ENCODE assay signal across 29 cellular contexts in the genomic region with DNA sequence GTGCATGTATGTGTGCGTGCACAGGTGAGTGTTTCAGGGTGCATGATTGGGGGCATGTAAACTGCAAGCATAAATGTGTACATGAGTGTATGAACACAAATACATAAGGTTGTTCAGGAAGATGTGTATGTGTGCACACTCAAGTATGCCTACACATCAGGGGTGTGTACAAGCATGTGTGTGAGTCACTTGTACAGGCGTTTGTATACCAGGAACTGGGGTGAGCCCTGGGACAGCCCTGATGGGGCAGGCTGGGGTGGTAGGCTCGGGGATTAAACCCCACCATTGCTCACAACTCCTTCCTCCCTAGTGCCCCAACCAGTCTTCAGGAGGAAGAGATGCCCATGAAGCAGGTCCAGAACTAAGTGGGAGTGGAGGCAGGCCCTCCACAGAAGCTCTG. TPM values are rescaled to one million over a fixed set of nuclear protein-coding genes. Genes with fewer than 3 reads are reported as not detected.
"Had no signal": no experiment of that assay in that cellular context is flagged by ENCODE, and none has a peak within 500 bp of the region (broad histone marks: within the 10 kb centered on the region; RNA-seq: fewer than 3 reads in every experiment).

No MANE protein-coding gene starts in this region.

- H3K36me3 Mint-ChIP-seq: mesothelial cell of epicardium; naive B cell; natural killer cell treated with Interleukin-12 subunit alpha and Interleukin-12 subunit beta and Interleukin-15 and Interleukin-18, amount 100 ng/mL, for 72 hours; stimulated activated effector memory CD8-positive, alpha-beta T cell treated with anti-CD3 and anti-CD28 coated beads, Interleukin-12 subunit alpha, Interleukin-12 subunit beta, amount 100 ng/mL, for 72 hours had no signal

- DNase-seq: dermis blood vessel endothelial cell; effector memory CD4-positive, alpha-beta T cell; foreskin fibroblast; heart left ventricle; left cardiac atrium; left lung; mesenchymal stem cell; mucosa of descending colon; naive B cell; stimulated activated CD4-positive, alpha-beta T cell treated with anti-CD3 and anti-CD28 coated beads, Interleukin-2, amount 100 ng/mL, for 24 hours; stimulated activated CD4-positive, alpha-beta T cell treated with anti-CD3 and anti-CD28 coated beads, Interleukin-4, amount 100 ng/mL, for 24 hours; stimulated activated naive CD4-positive, alpha-beta T cell treated with Interleukin-2 at 50 U/mL for 16 hours; stomach; thyroid gland; trophoblast cell had no signal

- H3K27ac Mint-ChIP-seq: mesothelial cell of epicardium; natural killer cell treated with Interleukin-12 subunit alpha and Interleukin-12 subunit beta and Interleukin-15 and Interleukin-18, amount 100 ng/mL, for 72 hours; progenitor cell of endocrine pancreas; stimulated activated effector memory CD8-positive, alpha-beta T cell treated with anti-CD3 and anti-CD28 coated beads, Interleukin-12 subunit alpha, Interleukin-12 subunit beta, amount 100 ng/mL, for 72 hours had no signal

- ATAC-seq: gastroesophageal sphincter; heart left ventricle; left cardiac atrium; left lung; mucosa of descending colon; natural killer cell treated with Interleukin-12 subunit alpha and Interleukin-12 subunit beta and Interleukin-15 and Interleukin-18, amount 100 ng/mL, for 72 hours; sciatic nerve; stimulated activated effector memory CD8-positive, alpha-beta T cell treated with anti-CD3 and anti-CD28 coated beads, Interleukin-12 subunit alpha, Interleukin-12 subunit beta, amount 100 ng/mL, for 72 hours had no signal

- H3K4me3 Mint-ChIP-seq: mesothelial cell of epicardium; naive B cell; natural killer cell treated with Interleukin-12 subunit alpha and Interleukin-12 subunit beta and Interleukin-15 and Interleukin-18, amount 100 ng/mL, for 72 hours; neural crest cell; stimulated activated effector memory CD8-positive, alpha-beta T cell treated with anti-CD3 and anti-CD28 coated beads, Interleukin-12 subunit alpha, Interleukin-12 subunit beta, amount 100 ng/mL, for 72 hours had no signal

- H3K4me1 Mint-ChIP-seq: stimulated activated effector memory CD8-positive, alpha-beta T cell treated with anti-CD3 and anti-CD28 coated beads, Interleukin-12 subunit alpha, Interleukin-12 subunit beta, amount 100 ng/mL, for 72 hours had no signal

- H3K9me3 Mint-ChIP-seq: mesothelial cell of epicardium; naive B cell; natural killer cell treated with Interleukin-12 subunit alpha and Interleukin-12 subunit beta and Interleukin-15 and Interleukin-18, amount 100 ng/mL, for 72 hours; neural crest cell; stimulated activated effector memory CD8-positive, alpha-beta T cell treated with anti-CD3 and anti-CD28 coated beads, Interleukin-12 subunit alpha, Interleukin-12 subunit beta, amount 100 ng/mL, for 72 hours had no signal

RNA-seq across cellular contexts. Expression of a gene that starts 4.3 kb away (rescaled TPM):
- total RNA-seq: gastroesophageal sphincter, lung microvascular endothelial cell, smooth muscle cell had no signal

RNA-seq across cellular contexts. Expression of a gene that starts 6.3 kb away (rescaled TPM):
- total RNA-seq: dermis blood vessel endothelial cell; gastroesophageal sphincter; kidney epithelial cell; left cardiac atrium; left lung; lower leg skin; lung microvascular endothelial cell; mesothelial cell of epicardium; natural killer cell treated with Interleukin-12 subunit alpha and Interleukin-12 subunit beta and Interleukin-15 and Interleukin-18, amount 100 ng/mL, for 72 hours; omental fat pad; progenitor cell of endocrine pancreas; sciatic nerve; smooth muscle cell; stomach; subcutaneous adipose tissue; thyroid gland; urinary bladder had no signal
